In the genomic region with DNA sequence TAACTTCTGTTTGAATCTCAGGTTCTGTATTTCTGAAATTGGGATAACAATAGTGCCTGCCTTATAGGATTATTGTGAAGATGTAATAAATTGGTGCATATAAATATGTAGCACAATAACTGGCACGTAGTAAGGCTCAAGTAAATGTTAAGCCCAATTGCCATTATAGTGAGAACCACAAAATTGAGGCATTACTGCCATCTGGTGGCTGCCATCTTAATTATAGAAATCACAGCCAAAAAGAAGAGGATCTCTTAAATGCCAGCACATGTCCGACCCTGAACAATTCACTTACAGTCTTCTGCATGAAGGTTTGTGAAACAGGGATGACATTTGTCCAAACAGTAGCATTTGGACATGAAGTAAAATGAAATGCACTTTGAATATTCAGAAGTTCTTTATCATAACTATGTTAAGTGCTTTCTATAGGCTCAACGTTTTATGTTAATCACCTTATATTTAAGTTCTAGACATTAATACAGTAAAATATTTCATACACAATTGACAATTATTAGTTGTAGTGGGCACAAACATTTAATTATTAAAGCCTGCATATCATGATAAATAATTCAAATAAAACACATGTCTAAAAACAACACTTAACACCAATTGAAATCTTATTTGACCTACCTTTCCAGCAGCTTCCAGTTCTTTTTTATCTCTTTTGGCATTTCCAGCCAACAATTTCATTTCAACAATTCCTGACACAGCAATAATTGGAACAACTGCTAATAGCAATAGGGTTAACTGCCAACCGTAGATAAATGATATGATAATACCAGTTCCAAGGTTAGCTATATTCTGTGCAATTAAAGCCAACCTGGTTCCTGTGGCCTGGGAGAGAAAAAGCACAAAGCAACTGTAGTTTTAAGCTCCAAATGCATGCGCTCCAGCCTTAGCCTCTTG, we compare ENCODE assay signal across 8 cellular contexts. TPM values are rescaled to one million over a fixed set of nuclear protein-coding genes. Genes with fewer than 3 reads are reported as not detected.
DNase-seq lines count a peak whose midpoint lies in the region; ATAC-seq, FAIRE-seq and TF ChIP-seq lines count a peak whose summit lies in the region.

No MANE protein-coding gene starts in this region.

- WGBS in pancreas, 2 donors, result 27 to 30% methylated on average over 5 of the region's 5 CpGs

- no peaks in the 10 kb centered on the region for H3K4me1 ChIP-seq in pancreas

- H3K36me3 ChIP-seq in pancreas, result no peaks in the 10 kb centered on the region

- H3K9me3 ChIP-seq in pancreas, result no peaks in the 10 kb centered on the region

- no peaks in the 10 kb centered on the region for H3K27me3 ChIP-seq in pancreas

- H3K27ac ChIP-seq in pancreas, result no peak overlapping the region

- intact Hi-C loops in pancreas (cut with DNase I), result loop anchor here (5.0 to 10.0 kb wide), 2 partner anchors 102 to 105 kb away; no protein-coding TSS in a partner anchor

- ATAC-seq in GM21526 (IDR thresholded peaks at IDR 0.05; ENCODE audit: low FRiP score, unreplicated experiment), result peak; percentile 78
- ATAC-seq in pancreas, result peak in 3 of 4 donors; percentile 69 to 78 (median 75)

- DNase-seq in DMS 273 (lab: John Stamatoyannopoulos, UW; ENCODE audit: unreplicated experiment), result peak; percentile 88
- DNase-seq in Kasumi-1 (lab: John Stamatoyannopoulos, UW), result peak; percentile 63 to 73
- DNase-seq in RPMI7951 (ENCODE audit: low read depth), result peak; percentile 62
- DNase-seq in activated T-helper 1 cell treated with anti-CD3 and anti-CD28 coated beads, Interleukin-2, amount 50 U/mL, for 16 hours (ENCODE audit: low read depth in 1 of 2, low spot score in 1 of 2), result peak; percentile 25 to 34
- peak; percentile 52 to 85 for DNase-seq in foreskin fibroblast
- DNase-seq in pancreas, result peak in 4 of 6 donors; percentile 16 to 55 (median 25)
- DNase-seq in urothelium cell line (ENCODE audit: low spot score), result peak; percentile 69

- FAIRE-seq in pancreas (lab: Jason Lieb, UNC) (no peak), urothelium cell line (lab: Jason Lieb, UNC) (peak; percentile 91)

- TF ChIP-seq CTCF in foreskin fibroblast (IDR thresholded peaks at IDR 0.05; ENCODE audit: low read depth, low read length) (peak; percentile 40), pancreas (IDR thresholded peaks at IDR 0.05) (peak; percentile 29 to 60 (median 40))

- H3K4me3 ChIP-seq in foreskin fibroblast (ENCODE audit: low read depth in 1 of 2, low read length in 2 of 2), result no peak overlapping the region
- no peak overlapping the region for H3K4me3 ChIP-seq in pancreas

RNA-seq across cellular contexts. Expression of gene ABCB4, which starts 58.5 kb away (rescaled TPM):
- 0.60 and 0.68 TPM in 2 replicates for total RNA-seq in RPMI7951 (2014; rRNA removed; shearing (Covaris generic))
- total RNA-seq in pancreas, result under 1 TPM; 0.12 to 0.69 (median 0.22) TPM
- polyA plus RNA-seq in pancreas, result 1 to 10 TPM in 1 of 2 donors, under 1 TPM in 1; 0.11 to 2.1 TPM

Comparison
In these comparisons a context has a peak if more than half of its experiments do, and no peak if none do; other contexts are left out.
1. DNase-seq: peak in every context shown above with its lines; median percentile 88 in DMS 273; 69 in urothelium cell line; 68 in foreskin fibroblast; 68 in Kasumi-1; 62 in RPMI7951; 30 in activated T-helper 1 cell treated with anti-CD3 and anti-CD28 coated beads, Interleukin-2, amount 50 U/mL, for 16 hours; 25 in pancreas.